In genomic region chr10:101047268-101047667, GRCh38 we compare ENCODE assay signal across 26 cellular contexts. TPM values are rescaled to one million over a fixed set of nuclear protein-coding genes. Genes with fewer than 3 reads are reported as not detected.
DNase-seq lines count a peak whose midpoint lies in the region; ATAC-seq and TF ChIP-seq lines count a peak whose summit lies in the region.
"Had no signal": no experiment of that assay in that cellular context is flagged by ENCODE, and none has a peak within 500 bp of the region (broad histone marks: within the 10 kb centered on the region; RNA-seq: fewer than 3 reads in every experiment).

No MANE protein-coding gene starts in this region.

- H3K27ac ChIP-seq in BLaER1 (no peak overlapping the region), HUES64 (ENCODE audit: low read depth, low read length) (no peak overlapping the region), neural cell (ENCODE audit: low read length) (no peak overlapping the region)
- H3K27ac ChIP-seq: A549, esophagus squamous epithelium, KMS-11, prostate gland, SJSA1, vagina had no signal

- H3K27me3 ChIP-seq in BLaER1 (peaks cover 48% of the 10 kb centered on the region), HUES64 (ENCODE audit: insufficient read depth, low read length) (peaks cover 93% of the 10 kb centered on the region), iPS-15b (ENCODE audit: control insufficient read depth, insufficient read depth, low read length) (peaks cover 90% of the 10 kb centered on the region), neural cell (ENCODE audit: insufficient read depth, low read depth, low read length) (peaks cover 69% of the 10 kb centered on the region)
- H3K27me3 ChIP-seq: SJSA1 had no signal

- no peak for TF ChIP-seq CTCF in neural cell (IDR thresholded peaks at IDR 0.05; ENCODE audit: poor library complexity, severe bottlenecking)

- H3K9me3 ChIP-seq in BLaER1 (no peaks in the 10 kb centered on the region), HUES64 (ENCODE audit: insufficient read depth, low read depth, low read length) (no peaks in the 10 kb centered on the region), iPS-15b (ENCODE audit: control insufficient read depth, insufficient read depth, low read length) (no peaks in the 10 kb centered on the region), neural cell (ENCODE audit: low read length) (no peaks in the 10 kb centered on the region)
- H3K9me3 ChIP-seq: A549, esophagus squamous epithelium, prostate gland, SJSA1, thoracic aorta, vagina had no signal

- no peaks in the 10 kb centered on the region for H3K9me2 ChIP-seq in neural cell (ENCODE audit: insufficient read depth, low read length)

- WGBS in HUES64, result 9% methylated on average over 16 of the region's 16 CpGs

- no peak for DNase-seq in H4 (ENCODE audit: low spot score)
- no peak for DNase-seq in NCI-H524 treated with DMSO at 0.1 percent for 48 hours (lab: John Stamatoyannopoulos, UW)
- DNase-seq in NCI-H748 treated with DMSO at 0.1 percent for 48 hours (lab: John Stamatoyannopoulos, UW), result no peak
- DNase-seq: activated CD4-positive, alpha-beta T cell treated with anti-CD3 and anti-CD28 coated beads, Interleukin-2, amount 50 U/mL, for 48 hours; activated CD8-positive, alpha-beta memory T cell treated with anti-CD3 and anti-CD28 coated beads, Interleukin-2, amount 50 U/mL, for 48 hours; activated naive CD8-positive, alpha-beta T cell treated with anti-CD3 and anti-CD28 coated beads, Interleukin-2, amount 10 ng/mL, durations not matched to agents 7 days and 5 days; CD8-positive, alpha-beta memory T cell; dermis blood vessel endothelial cell; esophagus squamous epithelium; GOT3; hippocampal formation; MM.1S; RPMI8226; T-helper 1 cell had no signal

- H3K4me3 ChIP-seq in BLaER1 (no peak overlapping the region), HUES64 (ENCODE audit: low read length) (peak overlapping the region; percentile 26; the same call in 1 of the 2 replicates), iPS-15b (ENCODE audit: low read depth, low read length) (peak overlapping the region; percentile 48), neural cell (ENCODE audit: low read length) (peak overlapping the region; percentile 38)
- H3K4me3 ChIP-seq: A549, lung, prostate gland, SJSA1, thoracic aorta, vagina had no signal

- no peaks in the 10 kb centered on the region for H3K79me2 ChIP-seq in neural cell (replicated peaks; ENCODE audit: insufficient read depth, low read length)

- H2AFZ ChIP-seq in neural cell (ENCODE audit: low read depth, low read length), result no peak overlapping the region

- H3K9ac ChIP-seq in BLaER1 (no peak overlapping the region), HUES64 (ENCODE audit: low read depth, low read length) (no peak overlapping the region), iPS-15b (ENCODE audit: low read depth, low read length) (no peak overlapping the region), neural cell (ENCODE audit: low read length) (no peak overlapping the region)
- H3K9ac ChIP-seq: KMS-11 had no signal

- H3F3A ChIP-seq in neural cell (ENCODE audit: insufficient read depth, low read length, poor library complexity, severe bottlenecking), result peaks cover 4% of the 10 kb centered on the region

- no peak for TF ChIP-seq RAD21 in neural cell (conservative IDR thresholded peaks at IDR 0.05)

- H3K4me2 ChIP-seq in BLaER1, result peak overlapping the region; percentile 64
- H3K4me2 ChIP-seq in neural cell (ENCODE audit: low read length), result no peak overlapping the region
- H3K4me2 ChIP-seq: A549, KMS-11 had no signal

- ATAC-seq in HG03135 (IDR thresholded peaks at IDR 0.05; ENCODE audit: unreplicated experiment), result no peak
- ATAC-seq: A549 had no signal

- peaks cover 10% of the 10 kb centered on the region; the same call in 1 of the 2 replicates for H3K36me3 ChIP-seq in BLaER1
- H3K36me3 ChIP-seq in HUES64 (ENCODE audit: insufficient read depth, low read length), result no peaks in the 10 kb centered on the region
- H3K36me3 ChIP-seq in iPS-15b (ENCODE audit: control insufficient read depth, insufficient read depth, low read length), result no peaks in the 10 kb centered on the region
- no peaks in the 10 kb centered on the region for H3K36me3 ChIP-seq in neural cell (ENCODE audit: insufficient read depth, low read length)
- H3K36me3 ChIP-seq: esophagus squamous epithelium, prostate gland, SJSA1, thoracic aorta, vagina had no signal

- peaks cover 31% of the 10 kb centered on the region; the same call in 1 of the 2 replicates for H4K20me1 ChIP-seq in BLaER1
- no peaks in the 10 kb centered on the region for H4K20me1 ChIP-seq in neural cell (ENCODE audit: insufficient read depth)

- TF ChIP-seq EP300 in neural cell (conservative IDR thresholded peaks at IDR 0.05; ENCODE audit: poor library complexity, severe bottlenecking), result no peak

- H3K4me1 ChIP-seq in BLaER1 (peaks cover 41% of the 10 kb centered on the region), HUES64 (ENCODE audit: insufficient read depth, low read length) (peaks cover 29% of the 10 kb centered on the region), iPS-15b (ENCODE audit: control insufficient read depth, insufficient read depth, low read length) (peaks cover 12% of the 10 kb centered on the region)

TF ChIP-seq in neural cell, 6 proteins besides CTCF, POLR2A, EP300 and RAD21:
- no peak for TF ChIP-seq TAF1 (IDR thresholded peaks at IDR 0.05; ENCODE audit: low read depth)
- TF ChIP-seq POLR2AphosphoS5 (IDR thresholded peaks at IDR 0.05), result no peak
- no peak for TF ChIP-seq EZH2 (IDR thresholded peaks at IDR 0.05; ENCODE audit: borderline replicate concordance, insufficient read depth, low read length, poor library complexity, severe bottlenecking)
- TF ChIP-seq REST (IDR thresholded peaks at IDR 0.05; ENCODE audit: borderline replicate concordance), result no peak
- no peak for TF ChIP-seq SMC3 (conservative IDR thresholded peaks at IDR 0.05; ENCODE audit: poor library complexity)
- no peak for TF ChIP-seq MXI1 (conservative IDR thresholded peaks at IDR 0.05; ENCODE audit: poor library complexity, severe bottlenecking)

RNA-seq across cellular contexts. Expression of gene KAZALD1, which starts 14.5 kb away (rescaled TPM):
- polyA plus RNA-seq in HUES64 (2013, experiment 1 of 2), result 0.55 TPM
- 1.4 TPM for polyA plus RNA-seq in HUES64 (2013, experiment 2 of 2)
- polyA plus RNA-seq in neural cell, result 1.2 and 1.6 TPM in 2 replicates
- 1.5 and 1.6 TPM in 2 replicates for polyA minus RNA-seq in neural cell
- 10.2 and 22.5 TPM in 2 replicates for total RNA-seq in H4 (2014; rRNA removed; shearing (Covaris generic))
- total RNA-seq: activated naive CD8-positive, alpha-beta T cell treated with anti-CD3 and anti-CD28 coated beads, Interleukin-2, amount 10 ng/mL, durations not matched to agents 7 days and 5 days had no signal
- polyA plus RNA-seq: CD8-positive, alpha-beta memory T cell had no signal

RNA-seq across cellular contexts. Expression of gene SFXN3, which starts 16.2 kb away (rescaled TPM):
- 1.0 TPM for polyA plus RNA-seq in HUES64 (2013, experiment 1 of 2)
- polyA plus RNA-seq in HUES64 (2013, experiment 2 of 2), result 0.76 TPM
- polyA plus RNA-seq in neural cell, result 52.1 and 56.5 TPM in 2 replicates
- 29.7 and 32.3 TPM in 2 replicates for polyA minus RNA-seq in neural cell
- total RNA-seq in H4 (2014; rRNA removed; shearing (Covaris generic)), result 35.7 and 35.8 TPM in 2 replicates

RNA-seq across cellular contexts. Expression of gene PDZD7, which starts 16.3 kb away (rescaled TPM):
- polyA plus RNA-seq in HUES64 (2013, experiment 1 of 2), result 0.30 TPM
- polyA plus RNA-seq in HUES64 (2013, experiment 2 of 2), result 0.19 TPM
- polyA plus RNA-seq in neural cell, result 1.5 and 2.6 TPM in 2 replicates
- polyA minus RNA-seq in neural cell, result 2.2 and 2.8 TPM in 2 replicates
- 0.21 and 0.97 TPM in 2 replicates for total RNA-seq in H4 (2014; rRNA removed; shearing (Covaris generic))

RNA-seq across cellular contexts. Expression of gene LZTS2, which starts 47.7 kb away (rescaled TPM):
- 44.8 TPM for polyA plus RNA-seq in HUES64 (2013, experiment 1 of 2)
- polyA plus RNA-seq in HUES64 (2013, experiment 2 of 2), result 56.4 TPM
- polyA plus RNA-seq in neural cell, result 40.1 and 58.4 TPM in 2 replicates
- polyA minus RNA-seq in neural cell, result 27.4 and 31.2 TPM in 2 replicates
- total RNA-seq in H4 (2014; rRNA removed; shearing (Covaris generic)), result 24.3 and 26.2 TPM in 2 replicates

RNA-seq across cellular contexts. Expression of gene TWNK, which starts 59.9 kb away (rescaled TPM):
- 24.2 TPM for polyA plus RNA-seq in HUES64 (2013, experiment 1 of 2)
- polyA plus RNA-seq in HUES64 (2013, experiment 2 of 2), result 17.8 TPM
- polyA plus RNA-seq in neural cell, result 4.2 and 4.8 TPM in 2 replicates
- polyA minus RNA-seq in neural cell, result 5.6 TPM in 2 replicates
- total RNA-seq in H4 (2014; rRNA removed; shearing (Covaris generic)), result 6.7 and 8.0 TPM in 2 replicates
